In genomic region chr11:36748856-36749255, GRCh38 we compare ENCODE assay signal across 13 cellular contexts.
DNase-seq lines count a peak whose midpoint lies in the region; ATAC-seq and TF ChIP-seq lines count a peak whose summit lies in the region.
"Had no signal": no experiment of that assay in that cellular context is flagged by ENCODE, and none has a peak within 500 bp of the region (broad histone marks: within the 10 kb centered on the region; RNA-seq: fewer than 3 reads in every experiment).

No MANE protein-coding gene starts in this region.

- ATAC-seq in HG02840 (IDR thresholded peaks at IDR 0.05; ENCODE audit: low FRiP score, unreplicated experiment): no peak
- ATAC-seq in HG03108 (IDR thresholded peaks at IDR 0.05; ENCODE audit: unreplicated experiment): no peak
- ATAC-seq: CD8-positive, alpha-beta T cell had no signal

- DNase-seq in GM23248 (peak; percentile 32), RKO (ENCODE audit: low spot score) (peak; percentile 76), fibroblast of mammary gland (ENCODE audit: low read depth) (peak; percentile 2), nephron progenitor cell (no peak), occipital lobe (lab: John Stamatoyannopoulos, UW) (no peak), NCI-H1092 (lab: John Stamatoyannopoulos, UW) (no peak)
- DNase-seq: CD8-positive, alpha-beta T cell; COR-L47; DND-41; GF-D8 had no signal

- no peaks in the 10 kb centered on the region; the same call in 1 of the 2 replicates for H3K4me1 ChIP-seq in GM23248 (ENCODE audit: insufficient read depth)

- H3K36me3 Mint-ChIP-seq in nephron progenitor cell (ENCODE audit: low read depth): no peaks in the 10 kb centered on the region
- H3K36me3 Mint-ChIP-seq: CD14-positive monocyte; CD8-positive, alpha-beta T cell had no signal

- no peaks in the 10 kb centered on the region for H3K79me2 ChIP-seq in GM23248 (ENCODE audit: insufficient read depth)

- H3K4me1 Mint-ChIP-seq in nephron progenitor cell: peaks cover 14% of the 10 kb centered on the region

- H3K4me3 ChIP-seq in GM23248 (no peak overlapping the region), fibroblast of mammary gland (ENCODE audit: control insufficient read depth, low read depth, low read length) (no peak overlapping the region)

- in situ Hi-C loops in GM23248 (cut with MboI): loop anchor here (5.0 kb wide), 1 partner anchor 187 kb away; no protein-coding TSS in a partner anchor

- H4K20me1 ChIP-seq in GM23248 (ENCODE audit: insufficient read depth): no peaks in the 10 kb centered on the region

- H3K27ac Mint-ChIP-seq in nephron progenitor cell: peak overlapping the region; percentile 28
- H3K27ac Mint-ChIP-seq: CD14-positive monocyte; CD8-positive, alpha-beta T cell had no signal

- H3K27ac ChIP-seq in GM23248: no peak overlapping the region

- no peak overlapping the region for H2AFZ ChIP-seq in GM23248

- H3K4me3 Mint-ChIP-seq in nephron progenitor cell: no peak overlapping the region
- H3K4me3 Mint-ChIP-seq: CD14-positive monocyte; CD8-positive, alpha-beta T cell had no signal

- 26 to 38% methylated on average over 2 of the region's 2 CpGs for WGBS in GM23248 (ENCODE audit: low coverage in 1 of 2, low lambda C conversion rate in 2 of 2, missing lambda C conversion rate in 2 of 2), 2 experiments

- no peaks in the 10 kb centered on the region for H3F3A ChIP-seq in GM23248 (ENCODE audit: insufficient read depth)

- H3K9me3 ChIP-seq in GM23248 (ENCODE audit: low read depth): no peaks in the 10 kb centered on the region

- H3K9me3 Mint-ChIP-seq in nephron progenitor cell: no peaks in the 10 kb centered on the region
- H3K9me3 Mint-ChIP-seq: CD14-positive monocyte; CD8-positive, alpha-beta T cell had no signal

- TF ChIP-seq CTCF in fibroblast of mammary gland (conservative IDR thresholded peaks at IDR 0.05; ENCODE audit: control insufficient read depth, insufficient read depth, low read depth, low read length) (no peak), nephron progenitor cell (IDR thresholded peaks at IDR 0.05) (no peak)

- no peak overlapping the region for H3K4me2 ChIP-seq in GM23248 (ENCODE audit: unreplicated experiment)

- peaks cover 3% of the 10 kb centered on the region for H3K27me3 ChIP-seq in GM23248 (replicated peaks; ENCODE audit: insufficient read depth)

- no peak overlapping the region for H3K9ac ChIP-seq in GM23248

- no peaks in the 10 kb centered on the region for H3K36me3 ChIP-seq in GM23248 (ENCODE audit: low read depth)

- peaks cover 7% of the 10 kb centered on the region for H3K27me3 Mint-ChIP-seq in nephron progenitor cell (ENCODE audit: low read depth, poor library complexity)

- H3K9me2 ChIP-seq in GM23248 (ENCODE audit: insufficient read depth): no peaks in the 10 kb centered on the region

Comparison
In these comparisons a context has a peak if more than half of its experiments do, and no peak if none do; other contexts are left out.
1. DNase-seq: peak in GM23248 (single experiment), RKO (single experiment) and fibroblast of mammary gland (single experiment); none in nephron progenitor cell (single experiment), occipital lobe (single experiment) and NCI-H1092 (single experiment).